In the genomic region with DNA sequence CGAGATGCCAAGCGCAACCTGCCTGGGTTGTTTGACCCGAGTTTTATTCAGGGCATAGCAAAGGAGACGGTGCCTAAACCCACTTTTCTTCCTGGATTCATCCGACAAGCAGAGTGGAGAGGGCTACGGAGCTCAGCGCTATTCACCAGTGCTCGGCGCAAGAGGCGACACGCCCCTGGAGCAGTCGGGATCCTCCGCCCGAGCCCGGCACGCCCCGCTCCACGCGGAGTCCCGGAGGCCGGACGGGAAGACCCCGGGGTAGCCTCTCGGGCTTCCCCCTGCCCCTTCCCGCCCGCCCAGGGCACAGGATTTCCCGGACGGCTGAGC, we compare ENCODE assay signal across 8 cellular contexts. TPM values are rescaled to one million over a fixed set of nuclear protein-coding genes. Genes with fewer than 3 reads are reported as not detected.
DNase-seq lines count a peak whose midpoint lies in the region; ATAC-seq and TF ChIP-seq lines count a peak whose summit lies in the region.

No MANE protein-coding gene starts in this region.

- H3K4me2 ChIP-seq in trophoblast cell (ENCODE audit: low read length) = peak overlapping the region; percentile 88

- H3K4me3 ChIP-seq in adipocyte (ENCODE audit: low read length) (peak overlapping the region; percentile 91), heart right ventricle (peak overlapping the region; percentile 70 to 97 (median 80)), trophoblast cell (ENCODE audit: low read depth, low read length) (peak overlapping the region; percentile 90)

- H2BK120ac ChIP-seq in trophoblast cell (ENCODE audit: insufficient read depth, low read length, poor library complexity) = peak overlapping the region; percentile 81

- TF ChIP-seq CTCF in 22Rv1 (IDR thresholded peaks at IDR 0.05) (no peak), heart right ventricle (IDR thresholded peaks at IDR 0.05) (no peak)

- peaks cover 41% of the 10 kb centered on the region for H3K79me2 ChIP-seq in trophoblast cell (ENCODE audit: control insufficient read depth, insufficient read depth, low read length, poor library complexity)

- 0% methylated on average over 28 of the region's 28 CpGs for WGBS in heart right ventricle, 2 donors
- no CpG with 5 or more reads among the region's 28 CpGs for WGBS in trophoblast cell (ENCODE audit: extremely low coverage, insufficient coverage, insufficient read length)

- H4K12ac ChIP-seq in trophoblast cell (ENCODE audit: low read depth, low read length) = peak overlapping the region; percentile 83

- H3K9ac ChIP-seq in adipocyte (ENCODE audit: low read length) (peak overlapping the region; percentile 82), trophoblast cell (ENCODE audit: low read length) (peak overlapping the region; percentile 91)

- peak overlapping the region; percentile 97 for H3K18ac ChIP-seq in trophoblast cell (ENCODE audit: low read length)

- H3K27ac ChIP-seq in 22Rv1 = peak overlapping the region; percentile 72
- peak overlapping the region; percentile 82 to 100 (median 94) for H3K27ac ChIP-seq in heart right ventricle
- H3K27ac ChIP-seq in trophoblast cell (ENCODE audit: low read depth, low read length) = peak overlapping the region; percentile 79

- H3K4me1 ChIP-seq in adipocyte (ENCODE audit: control insufficient read depth, insufficient read depth, low read length) = peaks cover 22% of the 10 kb centered on the region
- H3K4me1 ChIP-seq in heart right ventricle = peaks cover 11 to 56% (median 36%) of the 10 kb centered on the region in 9 donors
- H3K4me1 ChIP-seq in trophoblast cell (ENCODE audit: control insufficient read depth in 1 of 2, insufficient read depth in 2 of 2, low read length in 2 of 2) = peaks cover 19 to 24% of the 10 kb centered on the region in 2 experiments

- H3K27me3 ChIP-seq in adipocyte (replicated peaks; ENCODE audit: control insufficient read depth, insufficient read depth, low read length) (no peaks in the 10 kb centered on the region), heart right ventricle (no peaks in the 10 kb centered on the region), trophoblast cell (ENCODE audit: insufficient read depth, low read length) (no peaks in the 10 kb centered on the region)

- H3K14ac ChIP-seq in trophoblast cell (ENCODE audit: low read length) = peak overlapping the region; percentile 97

- peak overlapping the region; percentile 35 for H2AFZ ChIP-seq in trophoblast cell (ENCODE audit: insufficient read depth, low read length, poor library complexity)

- H3K36me3 ChIP-seq in adipocyte (ENCODE audit: control insufficient read depth, insufficient read depth, low read length, severe bottlenecking) = no peaks in the 10 kb centered on the region
- H3K36me3 ChIP-seq in heart right ventricle = no peaks in the 10 kb centered on the region
- peaks cover 3 to 5% of the 10 kb centered on the region in 2 experiments for H3K36me3 ChIP-seq in trophoblast cell (ENCODE audit: control insufficient read depth in 1 of 2, insufficient read depth in 2 of 2, low read length in 2 of 2)

- H2BK5ac ChIP-seq in trophoblast cell (ENCODE audit: low read depth, low read length, poor library complexity) = peak overlapping the region; percentile 72

- H2AK5ac ChIP-seq in trophoblast cell (ENCODE audit: low read length) = no peak overlapping the region

- H3K4ac ChIP-seq in trophoblast cell (ENCODE audit: low read depth, low read length) = peak overlapping the region; percentile 87

- H4K8ac ChIP-seq in trophoblast cell (ENCODE audit: low read depth, low read length) = peak overlapping the region; percentile 66

- peak overlapping the region; percentile 84 for H4K91ac ChIP-seq in trophoblast cell (ENCODE audit: low read depth, low read length)

- intact Hi-C loops in heart right ventricle (cut with DNase I) = loop anchor here in 8 of 10 donors (2.0 to 10.0 kb wide), 10 partner anchors 51 to 741 kb away; partner anchors contain the start of genes ZFYVE16 (in 2 of the 8) and HOMER1 (in 1 of the 8)

- H3K79me1 ChIP-seq in trophoblast cell (ENCODE audit: low read length) = peaks cover 28% of the 10 kb centered on the region

- H3K9me3 ChIP-seq in adipocyte (ENCODE audit: control insufficient read depth, low read length) (no peaks in the 10 kb centered on the region), heart right ventricle (no peaks in the 10 kb centered on the region), trophoblast cell (ENCODE audit: insufficient read depth, low read depth, low read length) (no peaks in the 10 kb centered on the region)

- ATAC-seq in GM18498 (IDR thresholded peaks at IDR 0.05; ENCODE audit: unreplicated experiment) = peak; percentile 37
- peak; percentile 35 for ATAC-seq in HG02943 (IDR thresholded peaks at IDR 0.05; ENCODE audit: low read depth, unreplicated experiment)
- peak; percentile 63 to 84 (median 78) for ATAC-seq in heart right ventricle

- H2BK12ac ChIP-seq in trophoblast cell (ENCODE audit: low read length) = peak overlapping the region; percentile 46

- DNase-seq in NOMO-1 treated with DMSO at 0.1 percent for 48 hours (lab: John Stamatoyannopoulos, UW; ENCODE audit: unreplicated experiment) = peak; percentile 39
- DNase-seq in adipocyte (ENCODE audit: low read depth) = peak; percentile 82
- DNase-seq in heart right ventricle = peak; percentile 57 to 72
- peak; percentile 40 to 60 for DNase-seq in trophoblast cell
- DNase-seq in NCI-H1048 (lab: John Stamatoyannopoulos, UW) = no peak

- H3K23ac ChIP-seq in trophoblast cell (ENCODE audit: low read length) = peak overlapping the region; percentile 29

RNA-seq across cellular contexts. Expression of gene SERINC5, which starts 0.5 kb away (rescaled TPM):
- total RNA-seq in heart right ventricle = 10 to 100 TPM; 13.2 to 21.9 (median 15.8) TPM
- 1 to 10 TPM; 2.3 to 2.7 TPM for polyA plus RNA-seq in heart right ventricle
- polyA plus RNA-seq in trophoblast cell (2013) = 106 and 110 TPM in 2 replicates
